10 cellular contexts compared by ENCODE assay signal in genomic region chr1:110114173-110114572, GRCh38. TPM values are rescaled to one million over a fixed set of nuclear protein-coding genes. Genes with fewer than 3 reads are reported as not detected.
"Had no signal": no experiment of that assay in that cellular context is flagged by ENCODE, and none has a peak within 500 bp of the region (broad histone marks: within the 10 kb centered on the region; RNA-seq: fewer than 3 reads in every experiment).

No MANE protein-coding gene starts in this region.

- H3K9ac ChIP-seq: GM23248 had no signal

- H3K27ac ChIP-seq: GM23248, HL-60 had no signal

- H3K4me3 Mint-ChIP-seq: H9, HFFc6 had no signal

- H3K9me3 Mint-ChIP-seq: HFFc6 had no signal

- DNase-seq: GM23248, GOT3, H9, HCEC 1CT, HFFc6, IMR-90 had no signal

- H3K4me3 ChIP-seq: GM23248, K562 had no signal

- H3K27ac Mint-ChIP-seq: HFFc6 had no signal

- H2AFZ ChIP-seq: GM23248 had no signal

- FAIRE-seq: H54, K562 had no signal

RNA-seq across cellular contexts. Expression of gene UBL4B, which starts 1.9 kb away (rescaled TPM):
- total RNA-seq: GM23248, H9, HT1080, IMR-90, K562 had no signal
- polyA plus RNA-seq: GM23248, IMR-90, K562 had no signal

RNA-seq across cellular contexts. Expression of gene SLC6A17, which starts 36.1 kb away (rescaled TPM):
- total RNA-seq: HT1080, K562 had no signal
- polyA plus RNA-seq: K562 had no signal

RNA-seq across cellular contexts. Expression of gene ALX3, which starts 43.7 kb away (rescaled TPM):
- total RNA-seq: GM23248, H9, HT1080, IMR-90, K562 had no signal
- polyA plus RNA-seq: GM23248, IMR-90, K562 had no signal
